Comparison of ENCODE assay signal across 8 cellular contexts in the genomic region with DNA sequence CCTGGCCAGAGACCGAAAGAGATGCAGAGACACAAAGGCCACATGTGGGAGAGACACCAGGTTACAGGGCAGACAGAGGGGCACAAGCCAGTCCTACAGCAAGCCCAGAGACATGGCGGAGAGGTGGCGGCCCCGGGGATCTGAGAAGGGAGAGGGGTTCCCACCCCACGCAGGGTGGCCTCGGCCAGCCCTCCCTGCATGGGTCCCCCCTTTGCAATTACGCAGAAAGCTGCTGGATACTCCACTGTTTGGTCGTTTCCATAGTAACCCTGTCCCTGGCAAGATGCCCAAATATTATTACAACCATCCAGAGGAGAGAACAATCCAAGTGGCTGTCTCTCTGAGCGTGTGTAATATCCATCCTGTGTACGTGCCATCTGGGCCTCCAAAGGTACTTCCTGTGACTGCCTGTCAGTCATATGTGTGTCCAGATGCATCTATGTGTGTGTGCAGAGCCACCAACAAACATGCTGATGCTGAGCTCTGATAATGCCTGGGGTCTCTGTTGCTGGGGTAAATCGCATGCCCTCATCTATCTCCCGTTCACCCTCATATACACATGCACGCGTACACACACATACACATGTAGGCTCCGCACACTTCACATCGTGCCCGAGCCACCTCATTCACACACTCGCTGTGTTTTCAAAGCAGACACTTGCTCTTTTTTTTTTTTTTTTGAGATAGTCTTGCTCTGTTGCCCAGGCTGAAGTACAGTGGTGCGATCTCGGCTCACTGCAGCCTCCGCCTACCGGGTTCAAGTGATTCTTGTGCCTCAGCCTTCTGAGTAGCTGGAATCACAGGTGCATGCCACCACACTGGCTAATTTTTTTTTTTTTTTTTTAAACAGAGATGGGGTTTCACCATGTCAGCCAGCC. TPM values are rescaled to one million over a fixed set of nuclear protein-coding genes. Genes with fewer than 3 reads are reported as not detected.
DNase-seq lines count a peak whose midpoint lies in the region; TF ChIP-seq lines count a peak whose summit lies in the region.

No MANE protein-coding gene starts in this region.

- no peaks in the 10 kb centered on the region for H3K36me3 Mint-ChIP-seq in CD4-positive, alpha-beta memory T cell

- no peak overlapping the region for H3K4me3 Mint-ChIP-seq in CD4-positive, alpha-beta memory T cell

- H3K9me3 Mint-ChIP-seq in CD4-positive, alpha-beta memory T cell, result no peaks in the 10 kb centered on the region

- DNase-seq in AG09319 (ENCODE audit: extremely low read depth, low read depth) (peak; percentile 70), NCI-H1092 treated with DMSO at 0.1 percent for 48 hours (lab: John Stamatoyannopoulos, UW) (peak; percentile 88), ascending aorta (ENCODE audit: low spot score in 2 of 2) (peak in 1 of 2 donors; percentile 83), tibial artery (peak in 1 of 2 donors; percentile 61), HuH-7 (ENCODE audit: low spot score) (no peak)
- no peak for DNase-seq in activated CD4-positive, alpha-beta T cell treated with anti-CD3 and anti-CD28 coated beads, Interleukin-2, amount 50 U/mL, for 4 hours
- no peak for DNase-seq in CD4-positive, alpha-beta memory T cell

- H3K27me3 Mint-ChIP-seq in CD4-positive, alpha-beta memory T cell, result peaks cover 14 to 18% of the 10 kb centered on the region in 2 donors

- no peaks in the 10 kb centered on the region for H3K27me3 ChIP-seq in ascending aorta
- H3K27me3 ChIP-seq in iPS-20b (ENCODE audit: insufficient read depth, low read length), result no peaks in the 10 kb centered on the region
- H3K27me3 ChIP-seq in tibial artery, result no peaks in the 10 kb centered on the region
- peaks cover 13% of the 10 kb centered on the region for H3K27me3 ChIP-seq in CD4-positive, alpha-beta memory T cell (ENCODE audit: insufficient read depth, low read length)

- intact Hi-C loops in ascending aorta (cut with DNase I), result no loop called here
- intact Hi-C loops in tibial artery (cut with DNase I; ENCODE audit: low total_unique reads), result no loop called here
- intact Hi-C loops in CD4-positive, alpha-beta memory T cell (cut with micrococcal nuclease), result no loop called here

- H3K9ac ChIP-seq in iPS-20b (ENCODE audit: low read depth, low read length), result no peak overlapping the region

- H3K9me3 ChIP-seq in ascending aorta (no peaks in the 10 kb centered on the region), iPS-20b (ENCODE audit: insufficient read depth, low read depth, low read length) (no peaks in the 10 kb centered on the region), tibial artery (no peaks in the 10 kb centered on the region)
- H3K9me3 ChIP-seq in CD4-positive, alpha-beta memory T cell (ENCODE audit: control insufficient read depth in 1 of 2, low read length in 2 of 2), result no peaks in the 10 kb centered on the region

- peaks cover 15 to 24% of the 10 kb centered on the region in 2 donors for H3K36me3 ChIP-seq in ascending aorta
- peaks cover 33% of the 10 kb centered on the region for H3K36me3 ChIP-seq in iPS-20b (ENCODE audit: insufficient read depth, low read depth, low read length)
- peaks cover 0 to 26% (median 25%) of the 10 kb centered on the region in 3 donors for H3K36me3 ChIP-seq in tibial artery
- H3K36me3 ChIP-seq in CD4-positive, alpha-beta memory T cell (ENCODE audit: insufficient read depth, low read length), result no peaks in the 10 kb centered on the region

- TF ChIP-seq CTCF in AG09319 (IDR thresholded peaks at IDR 0.05; ENCODE audit: low read depth, low read length), result no peak
- no peak for TF ChIP-seq CTCF in ascending aorta (IDR thresholded peaks at IDR 0.05)
- no peak for TF ChIP-seq CTCF in tibial artery (IDR thresholded peaks at IDR 0.05)

- H3K4me1 Mint-ChIP-seq in CD4-positive, alpha-beta memory T cell, result peaks cover 2 to 9% (median 5%) of the 10 kb centered on the region in 4 donors

- POLR2A ChIA-PET in CD4-positive, alpha-beta memory T cell (lab: Charles Lee; ENCODE audit: partially characterized antibody), result no interaction called here

- CTCF ChIA-PET in CD4-positive, alpha-beta memory T cell (lab: Charles Lee; ENCODE audit: partially characterized antibody), result no interaction called here

- H3K4me1 ChIP-seq in ascending aorta, result peaks cover 3 to 31% of the 10 kb centered on the region in 2 donors
- H3K4me1 ChIP-seq in iPS-20b (ENCODE audit: insufficient read depth, low read length), result peaks cover 23% of the 10 kb centered on the region
- H3K4me1 ChIP-seq in tibial artery, result peaks cover 0 to 49% (median 20%) of the 10 kb centered on the region in 4 donors
- H3K4me1 ChIP-seq in CD4-positive, alpha-beta memory T cell (ENCODE audit: insufficient read depth, low read length), result peaks cover 9% of the 10 kb centered on the region

- peak overlapping the region in 2 of 7 donors; percentile 13 for H3K27ac Mint-ChIP-seq in CD4-positive, alpha-beta memory T cell

- H3K4me3 ChIP-seq in ascending aorta (no peak overlapping the region), iPS-20b (ENCODE audit: low read length) (no peak overlapping the region), tibial artery (no peak overlapping the region)
- H3K4me3 ChIP-seq in CD4-positive, alpha-beta memory T cell (ENCODE audit: low read length in 2 of 2), result no peak overlapping the region

- H3K27ac ChIP-seq in ascending aorta, result peak overlapping the region; percentile 67 to 78
- peak overlapping the region; percentile 29 for H3K27ac ChIP-seq in iPS-20b (ENCODE audit: low read length)
- peak overlapping the region; percentile 72 to 77 for H3K27ac ChIP-seq in tibial artery
- H3K27ac ChIP-seq in CD4-positive, alpha-beta memory T cell (ENCODE audit: low read depth, low read length), result no peak overlapping the region

RNA-seq across cellular contexts. Expression of a gene that starts 5.5 kb away (rescaled TPM):
- total RNA-seq in ascending aorta, result 64.8 TPM
- not detected for total RNA-seq in CD4-positive, alpha-beta memory T cell
- polyA plus RNA-seq in CD4-positive, alpha-beta memory T cell, result not detected

RNA-seq across cellular contexts. Expression of a gene that starts 9.9 kb away (rescaled TPM):
- 189 TPM for total RNA-seq in ascending aorta
- total RNA-seq in CD4-positive, alpha-beta memory T cell, result 10 to 100 TPM; 93.5 to 99.0 TPM
- polyA plus RNA-seq in CD4-positive, alpha-beta memory T cell, result 100 to 1,000 TPM; 391 to 517 TPM

RNA-seq across cellular contexts. Expression of a gene that starts 12.5 kb away (rescaled TPM):
- total RNA-seq in ascending aorta, result 27.6 TPM
- 10 to 100 TPM; 12.5 to 13.5 TPM for total RNA-seq in CD4-positive, alpha-beta memory T cell
- polyA plus RNA-seq in CD4-positive, alpha-beta memory T cell, result 10 to 100 TPM; 55.3 to 57.6 TPM

RNA-seq across cellular contexts. Expression of a gene that starts 37.6 kb away (rescaled TPM):
- 100 TPM for total RNA-seq in ascending aorta
- 100 to 1,000 TPM; 493 to 505 TPM for total RNA-seq in CD4-positive, alpha-beta memory T cell
- polyA plus RNA-seq in CD4-positive, alpha-beta memory T cell, result 10 to 100 TPM in 1 of 2 donors, 1 to 10 TPM in 1; 3.0 to 14.1 TPM

RNA-seq across cellular contexts. Expression of a gene that starts 56.7 kb away (rescaled TPM):
- total RNA-seq in ascending aorta, result 45.0 TPM
- total RNA-seq in CD4-positive, alpha-beta memory T cell, result 10 to 100 TPM; 55.9 to 66.3 TPM
- 10 to 100 TPM; 10.2 to 16.6 TPM for polyA plus RNA-seq in CD4-positive, alpha-beta memory T cell

Comparison
In these comparisons a context has a peak if more than half of its experiments do, and no peak if none do; other contexts are left out.
1. DNase-seq: peak in AG09319 (single experiment) and NCI-H1092 treated with DMSO at 0.1 percent for 48 hours (single experiment); none in HuH-7 (single experiment), activated CD4-positive, alpha-beta T cell treated with anti-CD3 and anti-CD28 coated beads, Interleukin-2, amount 50 U/mL, for 4 hours (0 of 2) and CD4-positive, alpha-beta memory T cell (0 of 5).
2. RNA of a gene that starts 5.5 kb away (total RNA-seq): 64.8 TPM in ascending aorta (single experiment); not detected in CD4-positive, alpha-beta memory T cell; every median in the first group is over 10 times any median in the second.